20 cellular contexts compared by ENCODE assay signal in the genomic region with DNA sequence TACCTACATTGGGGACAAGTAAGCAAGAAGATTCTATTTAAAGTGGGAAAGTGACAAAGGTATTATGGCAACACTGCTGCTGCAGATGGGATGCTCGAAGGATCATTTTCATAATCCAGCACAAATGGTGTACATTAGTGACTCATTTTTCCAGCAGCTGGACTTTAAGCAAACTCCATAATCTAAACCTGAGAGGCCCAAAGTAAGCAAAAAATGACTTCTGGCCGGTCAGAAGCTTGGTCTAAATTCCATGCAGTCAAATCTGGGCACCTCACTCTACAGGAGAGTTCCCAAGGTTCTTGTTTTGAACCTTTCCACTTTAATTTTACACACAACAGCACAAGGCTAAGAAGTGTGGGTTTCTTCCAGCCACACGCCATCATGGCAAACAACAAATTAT.
"Had no signal": no experiment of that assay in that cellular context is flagged by ENCODE, and none has a peak within 500 bp of the region (broad histone marks: within the 10 kb centered on the region; RNA-seq: fewer than 3 reads in every experiment).

No MANE protein-coding gene starts in this region.

- H3K9ac ChIP-seq: neural progenitor cell had no signal

- H3K9me3 Mint-ChIP-seq: activated naive CD8-positive, alpha-beta T cell treated with anti-CD3 and anti-CD28 coated beads, Interleukin-2, amount 10 ng/mL, durations not matched to agents 7 days and 5 days; mesothelial cell of epicardium; neural progenitor cell; stimulated activated naive CD8-positive, alpha-beta T cell treated with anti-CD3 and anti-CD28 coated beads, Interleukin-15, amount 100 ng/mL, for 72 hours had no signal

- H2AFZ ChIP-seq: neural progenitor cell had no signal

- H3K4me3 ChIP-seq: ascending aorta, breast epithelium, lower lobe of right lung, neural progenitor cell, ovary, upper lobe of left lung had no signal

- H3K36me3 Mint-ChIP-seq: activated naive CD8-positive, alpha-beta T cell treated with anti-CD3 and anti-CD28 coated beads, Interleukin-2, amount 10 ng/mL, durations not matched to agents 7 days and 5 days; mesothelial cell of epicardium had no signal

- ATAC-seq: left colon; lower lobe of right lung; sciatic nerve; stimulated activated naive CD8-positive, alpha-beta T cell treated with anti-CD3 and anti-CD28 coated beads, Interleukin-15, amount 100 ng/mL, for 72 hours had no signal

- H3K4me1 ChIP-seq: breast epithelium, lower lobe of right lung had no signal

- DNase-seq: activated CD4-positive, CD25-positive, alpha-beta regulatory T cell treated with anti-CD3 and anti-CD28 coated beads, Interleukin-2, amount 50 U/mL, for 72 hours; activated naive CD4-positive, alpha-beta T cell; activated naive CD8-positive, alpha-beta T cell treated with anti-CD3 and anti-CD28 coated beads, Interleukin-2, amount 10 ng/mL, durations not matched to agents 7 days and 5 days; activated T-cell treated with anti-CD3 and anti-CD28 coated beads for 4 hours; cerebellar nuclear complex; head of caudate nucleus; left colon; lower lobe of right lung; ovary; stimulated activated CD4-positive, alpha-beta T cell treated with anti-CD3 and anti-CD28 coated beads, Interleukin-1b, Interleukin-23, amount 100 ng/mL, for 48 hours; stimulated activated naive CD8-positive, alpha-beta T cell treated with anti-CD3 and anti-CD28 coated beads, Interleukin-15, amount 100 ng/mL, for 72 hours; T-helper 1 cell; T1000; upper lobe of left lung had no signal

- H3K4me3 Mint-ChIP-seq: activated naive CD8-positive, alpha-beta T cell treated with anti-CD3 and anti-CD28 coated beads, Interleukin-2, amount 10 ng/mL, durations not matched to agents 7 days and 5 days; mesothelial cell of epicardium; neural progenitor cell; stimulated activated naive CD8-positive, alpha-beta T cell treated with anti-CD3 and anti-CD28 coated beads, Interleukin-15, amount 100 ng/mL, for 72 hours had no signal

- H3K27me3 ChIP-seq: ascending aorta, breast epithelium, neural progenitor cell, ovary, upper lobe of left lung had no signal

- H3K4me2 ChIP-seq: neural progenitor cell had no signal

- H3K36me3 ChIP-seq: ascending aorta, breast epithelium, lower lobe of right lung, neural progenitor cell, ovary, upper lobe of left lung had no signal

- H3K27ac ChIP-seq: ascending aorta, breast epithelium, epithelial cell of prostate, lower lobe of right lung, neural progenitor cell, upper lobe of left lung had no signal

- H3K9me3 ChIP-seq: ascending aorta, breast epithelium, lower lobe of right lung, ovary, upper lobe of left lung had no signal

- H3K27ac Mint-ChIP-seq: activated naive CD8-positive, alpha-beta T cell treated with anti-CD3 and anti-CD28 coated beads, Interleukin-2, amount 10 ng/mL, durations not matched to agents 7 days and 5 days; mesothelial cell of epicardium; neural progenitor cell; stimulated activated naive CD8-positive, alpha-beta T cell treated with anti-CD3 and anti-CD28 coated beads, Interleukin-15, amount 100 ng/mL, for 72 hours had no signal
